ENCODE assay signal across 1 cellular context in the genomic region with DNA sequence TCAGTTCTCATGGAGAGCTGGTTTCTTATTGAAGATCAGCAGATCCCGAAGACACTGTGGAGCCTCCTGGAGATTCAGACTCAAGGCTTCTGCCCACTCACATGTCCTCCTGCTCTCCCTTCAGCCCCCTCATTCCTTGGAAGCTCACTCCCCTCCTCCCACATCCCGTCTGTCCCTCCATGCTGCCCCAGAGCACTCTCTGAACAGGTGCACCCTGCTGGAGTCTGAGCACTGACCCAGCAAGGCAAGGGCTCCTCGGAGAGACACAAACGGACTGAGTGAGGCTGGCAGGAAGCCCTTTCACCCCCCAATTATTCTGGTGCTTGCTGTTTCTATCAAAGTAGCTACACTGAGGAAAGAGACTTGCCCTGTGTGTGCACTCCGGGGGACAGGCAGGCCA.
TF ChIP-seq lines count a peak whose summit lies in the region.

No MANE protein-coding gene starts in this region.

TF ChIP-seq in GM23338, 12 proteins besides CTCF, POLR2A, EP300 and RAD21 (continued from another document):
- no peak for TF ChIP-seq NANOG (IDR thresholded peaks at IDR 0.05; ENCODE audit: borderline replicate concordance)
- TF ChIP-seq CREB1 (CRISPR knock-in tag; IDR thresholded peaks at IDR 0.05; ENCODE audit: low read depth), result no peak
- TF ChIP-seq ETS1 (IDR thresholded peaks at IDR 0.05), result no peak
- no peak for TF ChIP-seq POLR2AphosphoS5 (IDR thresholded peaks at IDR 0.05; ENCODE audit: low read depth)
- TF ChIP-seq ZNF331 (CRISPR knock-in tag; IDR thresholded peaks at IDR 0.05; ENCODE audit: low read depth), result no peak
- TF ChIP-seq STAT1 (IDR thresholded peaks at IDR 0.05; ENCODE audit: unreplicated experiment), result no peak
